Comparison of ENCODE assay signal across 8 cellular contexts in genomic region chr15:43776718-43777292, GRCh38. TPM values are rescaled to one million over a fixed set of nuclear protein-coding genes. Genes with fewer than 3 reads are reported as not detected.
DNase-seq lines count a peak whose midpoint lies in the region; ATAC-seq lines count a peak whose summit lies in the region.

TSS of gene ELL3 (minus strand) at chr15:43776966. CDS start at chr15:43776901, 65 bp downstream.

- H3K27ac Mint-ChIP-seq in activated T-cell treated with anti-CD3 and anti-CD28 coated beads, Interleukin-2, amount 50 U/mL, for 24 hours = peak within 1 kb of the TSS; percentile 95
- H3K27ac Mint-ChIP-seq in naive thymus-derived CD8-positive, alpha-beta T cell = peak within 1 kb of the TSS; percentile 89 to 97 (median 93)

- no peaks in the 10 kb centered on the region for H3K27me3 ChIP-seq in NT2/D1 (ENCODE audit: insufficient read depth, insufficient read length)

- peaks cover 41% of the 10 kb centered on the region for H3K36me3 Mint-ChIP-seq in activated T-cell treated with anti-CD3 and anti-CD28 coated beads, Interleukin-2, amount 50 U/mL, for 24 hours (ENCODE audit: low read depth)
- peaks cover 0 to 16% (median 7%) of the 10 kb centered on the region in 3 donors for H3K36me3 Mint-ChIP-seq in naive thymus-derived CD8-positive, alpha-beta T cell

- peak; percentile 43 for ATAC-seq in GM19452 (IDR thresholded peaks at IDR 0.05; ENCODE audit: unreplicated experiment)
- peak; percentile 83 for ATAC-seq in esophagus mucosa
- ATAC-seq in naive thymus-derived CD8-positive, alpha-beta T cell = peak; percentile 79 to 80
- ATAC-seq in stimulated activated naive CD8-positive, alpha-beta T cell treated with anti-CD3 and anti-CD28 coated beads, Interleukin-15, Interleukin-2, amounts not matched to agents 100 U/mL and 50 U/mL, for 24 hours = peak; percentile 68

- H3K9me3 ChIP-seq in NT2/D1 (ENCODE audit: insufficient read depth, low read length) = no peaks in the 10 kb centered on the region

- H3K36me3 ChIP-seq in NT2/D1 (ENCODE audit: insufficient read depth, insufficient read length, low read length) = peaks cover 25% of the 10 kb centered on the region

- peak; percentile 87 for DNase-seq in CD1c-positive myeloid dendritic cell (ENCODE audit: extremely low spot score)
- peak; percentile 80 for DNase-seq in HK-2 (ENCODE audit: unreplicated experiment)
- DNase-seq in NT2/D1 (ENCODE audit: low read depth, low spot score) = peak; percentile 30
- peak; percentile 83 for DNase-seq in activated T-cell treated with anti-CD3 and anti-CD28 coated beads, Interleukin-2, amount 50 U/mL, for 24 hours
- DNase-seq in naive thymus-derived CD8-positive, alpha-beta T cell = peak in 9 of 10 donors; percentile 53 to 87 (median 75)
- peak; percentile 85 for DNase-seq in stimulated activated naive CD8-positive, alpha-beta T cell treated with anti-CD3 and anti-CD28 coated beads, Interleukin-15, Interleukin-2, amounts not matched to agents 100 U/mL and 50 U/mL, for 24 hours

- peaks cover 8% of the 10 kb centered on the region for H3K4me1 ChIP-seq in NT2/D1 (ENCODE audit: insufficient read depth, insufficient read length)

- no peaks in the 10 kb centered on the region for H3K27me3 Mint-ChIP-seq in activated T-cell treated with anti-CD3 and anti-CD28 coated beads, Interleukin-2, amount 50 U/mL, for 24 hours
- H3K27me3 Mint-ChIP-seq in naive thymus-derived CD8-positive, alpha-beta T cell = no peaks in the 10 kb centered on the region

- peak within 1 kb of the TSS; percentile 80 for H3K9ac ChIP-seq in NT2/D1 (ENCODE audit: insufficient read length, low read depth)

- POLR2A ChIA-PET in naive thymus-derived CD8-positive, alpha-beta T cell (lab: Charles Lee) = interaction anchor here (0.5 to 4.7 kb wide), 12 partner anchors 8 to 1286 kb away, joined by 3 to 48 read pairs (median 7); partner anchors contain the start of genes HYPK, MFAP1, SERF2 and SERINC4

- H3K4me3 ChIP-seq in NT2/D1 (ENCODE audit: insufficient read length, low read depth) = peak within 1 kb of the TSS; percentile 67

- H3K4me1 Mint-ChIP-seq in activated T-cell treated with anti-CD3 and anti-CD28 coated beads, Interleukin-2, amount 50 U/mL, for 24 hours (ENCODE audit: low read depth) = peaks cover 30% of the 10 kb centered on the region
- H3K4me1 Mint-ChIP-seq in naive thymus-derived CD8-positive, alpha-beta T cell = peaks cover 8 to 33% (median 28%) of the 10 kb centered on the region in 4 donors

- peak within 1 kb of the TSS; percentile 83 for H3K4me3 Mint-ChIP-seq in activated T-cell treated with anti-CD3 and anti-CD28 coated beads, Interleukin-2, amount 50 U/mL, for 24 hours
- peak within 1 kb of the TSS; percentile 92 to 97 (median 96) for H3K4me3 Mint-ChIP-seq in naive thymus-derived CD8-positive, alpha-beta T cell

- no peaks in the 10 kb centered on the region for H3K9me3 Mint-ChIP-seq in activated T-cell treated with anti-CD3 and anti-CD28 coated beads, Interleukin-2, amount 50 U/mL, for 24 hours
- no peaks in the 10 kb centered on the region for H3K9me3 Mint-ChIP-seq in naive thymus-derived CD8-positive, alpha-beta T cell

RNA-seq across cellular contexts. Expression of gene ELL3, which starts in this region (rescaled TPM):
- total RNA-seq in esophagus mucosa = 12.7 TPM
- total RNA-seq in naive thymus-derived CD8-positive, alpha-beta T cell = 1 to 10 TPM; 4.0 to 4.4 TPM
- 1 to 10 TPM in 2 of 3 donors, under 1 TPM in 1; 0.73 to 2.1 (median 1.4) TPM for polyA plus RNA-seq in naive thymus-derived CD8-positive, alpha-beta T cell

Comparison
In these comparisons a context has a peak if more than half of its experiments do, and no peak if none do; other contexts are left out.
1. Peak in every context shown above with its lines: DNase-seq, ATAC-seq and H3K4me3 ChIP-seq.
2. DNase-seq: peak in every context shown above with its lines; median percentile 87 in CD1c-positive myeloid dendritic cell; 85 in stimulated activated naive CD8-positive, alpha-beta T cell treated with anti-CD3 and anti-CD28 coated beads, Interleukin-15, Interleukin-2, amounts not matched to agents 100 U/mL and 50 U/mL, for 24 hours; 83 in activated T-cell treated with anti-CD3 and anti-CD28 coated beads, Interleukin-2, amount 50 U/mL, for 24 hours; 80 in HK-2; 75 in naive thymus-derived CD8-positive, alpha-beta T cell; 30 in NT2/D1.